11 cellular contexts compared by ENCODE assay signal in the genomic region with DNA sequence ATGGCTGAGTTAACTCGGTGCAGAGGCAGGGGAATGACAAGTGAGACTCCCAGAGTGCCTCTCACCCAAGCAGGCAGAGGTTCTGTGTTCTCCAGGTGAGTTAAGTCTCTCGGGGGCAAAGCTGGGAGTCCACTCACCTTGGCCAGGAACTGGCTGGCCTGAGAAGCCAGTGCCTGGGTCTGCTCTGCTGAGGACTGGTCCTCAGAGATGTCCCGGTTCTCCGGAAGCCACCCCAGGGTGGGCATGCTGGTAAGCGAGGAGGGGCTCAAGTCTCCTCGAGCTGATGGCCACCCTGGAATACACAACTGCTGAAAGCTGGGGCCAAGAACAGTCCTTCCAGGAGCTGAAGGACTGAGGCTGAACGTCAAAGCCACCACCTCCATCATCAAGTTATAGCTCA. TPM values are rescaled to one million over a fixed set of nuclear protein-coding genes. Genes with fewer than 3 reads are reported as not detected.
A peak's percentile ranks its signal among the peaks of the same experiment; 100 is the strongest.
DNase-seq lines count a peak whose midpoint lies in the region; ATAC-seq, FAIRE-seq and TF ChIP-seq lines count a peak whose summit lies in the region.
"Had no signal": no experiment of that assay in that cellular context is flagged by ENCODE, and none has a peak within 500 bp of the region (broad histone marks: within the 10 kb centered on the region; RNA-seq: fewer than 3 reads in every experiment).

No MANE protein-coding gene starts in this region.

- no peak for TF ChIP-seq CTCF in DOHH2 (IDR thresholded peaks at IDR 0.05; ENCODE audit: low read depth, low read length, poor library complexity, severe bottlenecking)
- no peak for TF ChIP-seq CTCF in OCI-LY3 (IDR thresholded peaks at IDR 0.05; ENCODE audit: low read depth, low read length)
- no peak for TF ChIP-seq CTCF in colonic mucosa (IDR thresholded peaks at IDR 0.05)
- TF ChIP-seq CTCF in body of pancreas (IDR thresholded peaks at IDR 0.05) = no peak

- H3K4me1 ChIP-seq in DOHH2 (ENCODE audit: control insufficient read depth, low read length) = peaks cover 94% of the 10 kb centered on the region
- peaks cover 79% of the 10 kb centered on the region for H3K4me1 ChIP-seq in OCI-LY3 (ENCODE audit: low read length)
- H3K4me1 ChIP-seq in colonic mucosa = peaks cover 18% of the 10 kb centered on the region
- peaks cover 1 to 8% of the 10 kb centered on the region in 2 donors for H3K4me1 ChIP-seq in small intestine (ENCODE audit: control insufficient read depth in 2 of 2, insufficient read depth in 1 of 2, low read depth in 1 of 2, low read length in 1 of 2)
- H3K4me1 ChIP-seq in body of pancreas = no peaks in the 10 kb centered on the region

- 79 to 82% (median 82%) methylated on average over 7 of the region's 7 CpGs for WGBS in small intestine, 3 donors
- WGBS in body of pancreas, 2 donors = 76 to 86% methylated on average over 6 to 7 of the region's 7 CpGs

- no peak overlapping the region for H2AFZ ChIP-seq in OCI-LY3 (ENCODE audit: low read depth, low read length)

- H3K27ac ChIP-seq in DOHH2 (ENCODE audit: low read depth, low read length) (peak overlapping the region; percentile 99), OCI-LY3 (ENCODE audit: low read length) (peak overlapping the region; percentile 97), colonic mucosa (peak overlapping the region; percentile 50), small intestine (ENCODE audit: low read depth in 1 of 2, low read length in 1 of 2) (peak overlapping the region; percentile 12 to 92), body of pancreas (peak overlapping the region in 1 of 4 donors; percentile 60)

- H3K4me3 ChIP-seq in DOHH2 (ENCODE audit: low read length) (peak overlapping the region; percentile 67), OCI-LY3 (ENCODE audit: low read length) (peak overlapping the region; percentile 48), colonic mucosa (no peak overlapping the region), small intestine (ENCODE audit: low read depth in 1 of 2, low read length in 2 of 2) (no peak overlapping the region), body of pancreas (no peak overlapping the region)

- H3K9me2 ChIP-seq in DOHH2 (replicated peaks; ENCODE audit: control insufficient read depth, low read length) = no peaks in the 10 kb centered on the region

- ATAC-seq in GM21526 (IDR thresholded peaks at IDR 0.05; ENCODE audit: low FRiP score, unreplicated experiment) (no peak), HG03565 (IDR thresholded peaks at IDR 0.05; ENCODE audit: unreplicated experiment) (no peak), body of pancreas (no peak)

- H3K79me2 ChIP-seq in DOHH2 (ENCODE audit: control insufficient read depth, low read length) = peaks cover 65% of the 10 kb centered on the region
- peaks cover 82% of the 10 kb centered on the region for H3K79me2 ChIP-seq in OCI-LY3 (ENCODE audit: low read length)

- H3K27me3 ChIP-seq in DOHH2 (ENCODE audit: control insufficient read depth, low read length) (no peaks in the 10 kb centered on the region), OCI-LY3 (ENCODE audit: low read depth, low read length) (no peaks in the 10 kb centered on the region), colonic mucosa (no peaks in the 10 kb centered on the region), small intestine (ENCODE audit: control insufficient read depth in 2 of 2, insufficient read depth in 2 of 2, low read length in 2 of 2) (no peaks in the 10 kb centered on the region), body of pancreas (no peaks in the 10 kb centered on the region)

- DNase-seq in colonic mucosa (no peak), small intestine (no peak), body of pancreas (no peak), DMS79 treated with DMSO at 0.1 percent for 48 hours (lab: John Stamatoyannopoulos, UW) (no peak)
- DNase-seq: erythroblast, NCI-H2029, nephron progenitor cell had no signal

- H3K36me3 ChIP-seq in DOHH2 (ENCODE audit: control insufficient read depth, low read length) (peaks cover 89% of the 10 kb centered on the region), OCI-LY3 (replicated peaks; ENCODE audit: low read depth, low read length) (peaks cover 87% of the 10 kb centered on the region), colonic mucosa (peaks cover 10% of the 10 kb centered on the region), small intestine (ENCODE audit: control insufficient read depth in 2 of 2, insufficient read depth in 2 of 2, low read length in 2 of 2) (peaks cover 2 to 21% of the 10 kb centered on the region in 2 donors), body of pancreas (replicated peaks in 1 of 2; ENCODE audit: insufficient read depth in 1 of 2, low read depth in 2 of 2) (peaks cover 0 to 7% of the 10 kb centered on the region in 2 donors)

- H3K9ac ChIP-seq in OCI-LY3 (ENCODE audit: low read length) (peak overlapping the region; percentile 69), colonic mucosa (ENCODE audit: low read depth in 2 of 2, low read length in 2 of 2) (peak overlapping the region; percentile 19 to 48)

- no peaks in the 10 kb centered on the region for H3K9me3 ChIP-seq in DOHH2 (ENCODE audit: control insufficient read depth, insufficient read depth, low read length)
- H3K9me3 ChIP-seq in OCI-LY3 (ENCODE audit: insufficient read depth, low read length) = no peaks in the 10 kb centered on the region
- no peaks in the 10 kb centered on the region for H3K9me3 ChIP-seq in colonic mucosa
- H3K9me3 ChIP-seq in small intestine (ENCODE audit: control insufficient read depth, low read depth) = no peaks in the 10 kb centered on the region
- H3K9me3 ChIP-seq in body of pancreas = no peaks in the 10 kb centered on the region

- TF ChIP-seq POLR2A in body of pancreas (IDR thresholded peaks at IDR 0.05) = no peak

- peaks cover 61% of the 10 kb centered on the region for H3F3A ChIP-seq in DOHH2 (ENCODE audit: control insufficient read depth, insufficient read depth)

- no peaks in the 10 kb centered on the region for H4K20me1 ChIP-seq in DOHH2 (ENCODE audit: control insufficient read depth, insufficient read depth, low read depth, low read length)
- H4K20me1 ChIP-seq in OCI-LY3 (ENCODE audit: insufficient read depth, low read length) = no peaks in the 10 kb centered on the region

- intact Hi-C loops in colonic mucosa (cut with DNase I) (no loop called here), body of pancreas (cut with DNase I) (no loop called here)

- peak overlapping the region; percentile 91 for H3K4me2 ChIP-seq in DOHH2 (ENCODE audit: low read length)
- peak overlapping the region; percentile 77 for H3K4me2 ChIP-seq in OCI-LY3 (ENCODE audit: low read length)

- FAIRE-seq in small intestine (lab: Jason Lieb, UNC) = no peak

RNA-seq across cellular contexts. Expression of a gene that starts 20.4 kb away (rescaled TPM):
- total RNA-seq in colonic mucosa (10 to 100 TPM; 26.9 to 44.9 TPM), body of pancreas (10 to 100 TPM in 1 of 2 donors, 1 to 10 TPM in 1; 7.3 to 11.9 TPM)
- 10 to 100 TPM in 1 of 3 donors, 1 to 10 TPM in 2; 3.4 to 22.0 (median 8.9) TPM for polyA plus RNA-seq in small intestine

RNA-seq across cellular contexts. Expression of a gene that starts 37.7 kb away (rescaled TPM):
- total RNA-seq in colonic mucosa (1 to 10 TPM in 1 of 2 donors, not detected in 1; 2.4 TPM), body of pancreas (not detected)
- polyA plus RNA-seq in small intestine = under 1 TPM in 1 of 3 donors, not detected in 2; 0.28 TPM

RNA-seq across cellular contexts. Expression of a gene that starts 44.5 kb away (rescaled TPM):
- total RNA-seq in colonic mucosa (10 to 100 TPM in 1 of 2 donors, not detected in 1; 10.3 TPM), body of pancreas (10 to 100 TPM in 1 of 2 donors, not detected in 1; 43.8 TPM)
- 1 to 10 TPM in 2 of 3 donors, not detected in 1; 1.3 to 6.9 TPM for polyA plus RNA-seq in small intestine

Comparison
In these comparisons a context has a peak if more than half of its experiments do, and no peak if none do; other contexts are left out.
1. H3K4me3 ChIP-seq: peak in DOHH2 (single experiment) and OCI-LY3 (single experiment); none in colonic mucosa (single experiment), small intestine (0 of 2) and body of pancreas (0 of 2).